ENCODE assay signal across 3 cellular contexts in genomic region chr6:27222971-27223370, GRCh38. TPM values are rescaled to one million over a fixed set of nuclear protein-coding genes. Genes with fewer than 3 reads are reported as not detected.
"Had no signal": no experiment of that assay in that cellular context is flagged by ENCODE, and none has a peak within 500 bp of the region (broad histone marks: within the 10 kb centered on the region; RNA-seq: fewer than 3 reads in every experiment).

No MANE protein-coding gene starts in this region.

RNA-seq across cellular contexts. Expression of gene PRSS16, which starts 24.5 kb away (rescaled TPM):
- total RNA-seq: left ventricle myocardium superior, lung microvascular endothelial cell, myocyte had no signal
